In genomic region chr14:49879683-49880204, GRCh38 we compare ENCODE assay signal across 8 cellular contexts. TPM values are rescaled to one million over a fixed set of nuclear protein-coding genes. Genes with fewer than 3 reads are reported as not detected.
DNase-seq lines count a peak whose midpoint lies in the region; ATAC-seq lines count a peak whose summit lies in the region.

No MANE protein-coding gene starts in this region.

- H3K4me1 Mint-ChIP-seq in IgD-negative memory B cell, result peaks cover 10 to 26% (median 12%) of the 10 kb centered on the region in 3 donors

- ATAC-seq in GM21447 (IDR thresholded peaks at IDR 0.05; ENCODE audit: unreplicated experiment), result peak; percentile 78

- H3K27me3 ChIP-seq in SJCRH30 (no peaks in the 10 kb centered on the region), adipocyte (replicated peaks; ENCODE audit: control insufficient read depth, insufficient read depth, low read length) (no peaks in the 10 kb centered on the region), iPS DF 6.9 (ENCODE audit: control insufficient read depth, insufficient read depth, low read length) (no peaks in the 10 kb centered on the region)

- H3K9me3 ChIP-seq in SJCRH30 (replicated peaks), result no peaks in the 10 kb centered on the region
- no peaks in the 10 kb centered on the region for H3K9me3 ChIP-seq in adipocyte (ENCODE audit: control insufficient read depth, low read length)
- no peaks in the 10 kb centered on the region for H3K9me3 ChIP-seq in iPS DF 6.9 (ENCODE audit: control insufficient read depth, insufficient read depth, low read length)

- H3K36me3 Mint-ChIP-seq in IgD-negative memory B cell, result peaks cover 2% of the 10 kb centered on the region

- no peaks in the 10 kb centered on the region for H3K9me3 Mint-ChIP-seq in IgD-negative memory B cell

- WGBS in iPS DF 6.9 (ENCODE audit: insufficient coverage, insufficient read length), result no CpG with 5 or more reads among the region's 8 CpGs

- peaks cover 2% of the 10 kb centered on the region; the same call in 1 of the 2 replicates for H3K4me1 ChIP-seq in SJCRH30
- H3K4me1 ChIP-seq in adipocyte (ENCODE audit: control insufficient read depth, insufficient read depth, low read length), result peaks cover 13% of the 10 kb centered on the region
- 0 out of 2 replicates have a peak, but pooled peaks cover 2% of the 10 kb centered on the region for H3K4me1 ChIP-seq in iPS DF 6.9 (ENCODE audit: control insufficient read depth, insufficient read depth, low read length)

- peak overlapping the region; percentile 74 to 90 (median 87) for H3K27ac Mint-ChIP-seq in IgD-negative memory B cell

- no peaks in the 10 kb centered on the region for H3K36me3 ChIP-seq in SJCRH30
- no peaks in the 10 kb centered on the region for H3K36me3 ChIP-seq in adipocyte (ENCODE audit: control insufficient read depth, insufficient read depth, low read length, severe bottlenecking)
- H3K36me3 ChIP-seq in iPS DF 6.9 (ENCODE audit: control insufficient read depth, insufficient read depth, low read length), result no peaks in the 10 kb centered on the region

- DNase-seq in EH (ENCODE audit: low read depth), result peak; percentile 62
- peak; percentile 29 to 65 for DNase-seq in SJCRH30
- peak; percentile 56 for DNase-seq in adipocyte (ENCODE audit: low read depth)
- DNase-seq in iPS DF 6.9 (ENCODE audit: low read depth, low spot score), result peak; percentile 76
- peak; percentile 8 for DNase-seq in stimulated activated CD8-positive, alpha-beta memory T cell treated with anti-CD3 and anti-CD28 coated beads, Interleukin-15, amount 100 ng/mL, for 1 hour (ENCODE audit: low read depth)
- no peak for DNase-seq in middle frontal gyrus (ENCODE audit: extremely low spot score, low spot score)

- H3K9ac ChIP-seq in adipocyte (ENCODE audit: low read length), result no peak overlapping the region

- H3K4me3 Mint-ChIP-seq in IgD-negative memory B cell, result peak overlapping the region in 2 of 4 donors; percentile 55 to 77

- H3K27ac ChIP-seq in SJCRH30, result no peak overlapping the region
- H3K27ac ChIP-seq in iPS DF 6.9 (ENCODE audit: low read length), result no peak overlapping the region

- H3K4me3 ChIP-seq in SJCRH30 (no peak overlapping the region), adipocyte (ENCODE audit: low read length) (no peak overlapping the region), iPS DF 6.9 (ENCODE audit: low read length) (no peak overlapping the region)

- no peaks in the 10 kb centered on the region for H3K27me3 Mint-ChIP-seq in IgD-negative memory B cell

RNA-seq across cellular contexts. Expression of gene ARF6, which starts 13.1 kb away (rescaled TPM):
- polyA plus RNA-seq in IgD-negative memory B cell, result 222 TPM
- 32.2 and 35.7 TPM in 2 replicates for total RNA-seq in SJCRH30 (2014; rRNA removed; shearing (Covaris generic))

RNA-seq across cellular contexts. Expression of gene NEMF, which starts 27.2 kb away (rescaled TPM):
- 55.9 TPM for polyA plus RNA-seq in IgD-negative memory B cell
- 49.6 and 66.1 TPM in 2 replicates for total RNA-seq in SJCRH30 (2014; rRNA removed; shearing (Covaris generic))
